Comparison of ENCODE assay signal across 1 cellular context in genomic region chr5:54294097-54294667, GRCh38.
TF ChIP-seq lines count a peak whose summit lies in the region.

No MANE protein-coding gene starts in this region.

TF ChIP-seq in K562, 482 proteins besides CTCF, POLR2A, EP300 and RAD21 (continued from another document and continues in another):
- TF ChIP-seq, protein P1, sequence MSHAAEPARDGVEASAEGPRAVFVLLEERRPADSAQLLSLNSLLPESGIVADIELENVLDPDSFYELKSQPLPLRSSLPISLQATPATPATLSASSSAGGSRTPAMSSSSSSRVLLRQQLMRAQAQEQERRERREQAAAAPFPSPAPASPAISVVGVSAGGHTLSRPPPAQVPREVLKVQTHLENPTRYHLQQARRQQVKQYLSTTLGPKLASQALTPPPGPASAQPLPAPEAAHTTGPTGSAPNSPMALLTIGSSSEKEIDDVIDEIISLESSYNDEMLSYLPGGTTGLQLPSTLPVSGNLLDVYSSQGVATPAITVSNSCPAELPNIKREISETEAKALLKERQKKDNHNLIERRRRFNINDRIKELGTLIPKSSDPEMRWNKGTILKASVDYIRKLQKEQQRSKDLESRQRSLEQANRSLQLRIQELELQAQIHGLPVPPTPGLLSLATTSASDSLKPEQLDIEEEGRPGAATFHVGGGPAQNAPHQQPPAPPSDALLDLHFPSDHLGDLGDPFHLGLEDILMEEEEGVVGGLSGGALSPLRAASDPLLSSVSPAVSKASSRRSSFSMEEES (CRISPR knock-in tag; IDR thresholded peaks at IDR 0.05), result no peak
- no peak for TF ChIP-seq PHTF2 (CRISPR knock-in tag; IDR thresholded peaks at IDR 0.05)
- no peak for TF ChIP-seq SAP30 (IDR thresholded peaks at IDR 0.05; ENCODE audit: borderline replicate concordance, insufficient read depth, low read depth, low read length, poor library complexity, severe bottlenecking)
- peak; percentile 71 for TF ChIP-seq TAL1 (IDR thresholded peaks at IDR 0.05)
- peak; percentile 76 for TF ChIP-seq TCF3 (CRISPR knock-in tag; IDR thresholded peaks at IDR 0.05)
- peak in 1 of 2 experiments; percentile 46; a peak in 1 of 3 replicates for TF ChIP-seq CBX3 (IDR thresholded peaks at IDR 0.05; ENCODE audit: borderline replicate concordance in 1 of 2, low read length in 2 of 2)
- TF ChIP-seq RBM14 (IDR thresholded peaks at IDR 0.05; ENCODE audit: borderline replicate concordance, insufficient read depth, low read depth, low read length), result no peak
- TF ChIP-seq CTBP1 (IDR thresholded peaks at IDR 0.05; ENCODE audit: borderline replicate concordance), result peak; percentile 15; the same call in 1 of the 2 replicates
- TF ChIP-seq ELF2 (CRISPR knock-in tag; IDR thresholded peaks at IDR 0.05), result no peak
- TF ChIP-seq GTF2A2 (tag; IDR thresholded peaks at IDR 0.05), result no peak
- TF ChIP-seq C11orf30 (IDR thresholded peaks at IDR 0.05; ENCODE audit: low read depth), result peak; percentile 73
- TF ChIP-seq JUND (IDR thresholded peaks at IDR 0.05; ENCODE audit: borderline replicate concordance, low read depth, low read length), result 0 out of 2 replicates have a peak, but pooled peaks have one; percentile 8
- TF ChIP-seq JUND (tag; IDR thresholded peaks at IDR 0.05; ENCODE audit: borderline replicate concordance, low read depth, low read length), result no peak
- TF ChIP-seq SOX6 (IDR thresholded peaks at IDR 0.05), result peak; percentile 39
- TF ChIP-seq NCOR1 (IDR thresholded peaks at IDR 0.05), result peak; percentile 68
- TF ChIP-seq RAD51 (IDR thresholded peaks at IDR 0.05; ENCODE audit: borderline replicate concordance, low read depth), result peak; percentile 10; the same call in 1 of the 2 replicates
- 0 out of 2 replicates have a peak, but pooled peaks have one; percentile 27 for TF ChIP-seq ATF7 (IDR thresholded peaks at IDR 0.05)
- TF ChIP-seq ZNF282 (CRISPR knock-in tag; IDR thresholded peaks at IDR 0.05), result no peak
- TF ChIP-seq, protein P2, sequence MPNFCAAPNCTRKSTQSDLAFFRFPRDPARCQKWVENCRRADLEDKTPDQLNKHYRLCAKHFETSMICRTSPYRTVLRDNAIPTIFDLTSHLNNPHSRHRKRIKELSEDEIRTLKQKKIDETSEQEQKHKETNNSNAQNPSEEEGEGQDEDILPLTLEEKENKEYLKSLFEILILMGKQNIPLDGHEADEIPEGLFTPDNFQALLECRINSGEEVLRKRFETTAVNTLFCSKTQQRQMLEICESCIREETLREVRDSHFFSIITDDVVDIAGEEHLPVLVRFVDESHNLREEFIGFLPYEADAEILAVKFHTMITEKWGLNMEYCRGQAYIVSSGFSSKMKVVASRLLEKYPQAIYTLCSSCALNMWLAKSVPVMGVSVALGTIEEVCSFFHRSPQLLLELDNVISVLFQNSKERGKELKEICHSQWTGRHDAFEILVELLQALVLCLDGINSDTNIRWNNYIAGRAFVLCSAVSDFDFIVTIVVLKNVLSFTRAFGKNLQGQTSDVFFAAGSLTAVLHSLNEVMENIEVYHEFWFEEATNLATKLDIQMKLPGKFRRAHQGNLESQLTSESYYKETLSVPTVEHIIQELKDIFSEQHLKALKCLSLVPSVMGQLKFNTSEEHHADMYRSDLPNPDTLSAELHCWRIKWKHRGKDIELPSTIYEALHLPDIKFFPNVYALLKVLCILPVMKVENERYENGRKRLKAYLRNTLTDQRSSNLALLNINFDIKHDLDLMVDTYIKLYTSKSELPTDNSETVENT (CRISPR knock-in tag; IDR thresholded peaks at IDR 0.05), result no peak
- TF ChIP-seq BMI1 (IDR thresholded peaks at IDR 0.05; ENCODE audit: low read length), result no peak
- TF ChIP-seq NR2C1 (IDR thresholded peaks at IDR 0.05), result 0 out of 2 replicates have a peak, but pooled peaks have one; percentile 8
- no peak for TF ChIP-seq NR2C1 (tag; IDR thresholded peaks at IDR 0.05)
- TF ChIP-seq CBX1 (IDR thresholded peaks at IDR 0.05; ENCODE audit: low read depth), result no peak
- no peak for TF ChIP-seq ZNF263 (CRISPR knock-in tag; IDR thresholded peaks at IDR 0.05; ENCODE audit: borderline replicate concordance)
- TF ChIP-seq ZNF695 (CRISPR knock-in tag; IDR thresholded peaks at IDR 0.05), result no peak
- no peak for TF ChIP-seq ETV1 (tag; conservative IDR thresholded peaks at IDR 0.05; ENCODE audit: low read depth)
- 0 out of 2 replicates have a peak, but pooled peaks have one; percentile 25 for TF ChIP-seq LEF1 (IDR thresholded peaks at IDR 0.05)
- TF ChIP-seq ZNF316 (IDR thresholded peaks at IDR 0.05), result peak; percentile 82
- TF ChIP-seq DACH1 (IDR thresholded peaks at IDR 0.05; ENCODE audit: partially characterized antibody), result peak; percentile 66
- TF ChIP-seq, protein P3, sequence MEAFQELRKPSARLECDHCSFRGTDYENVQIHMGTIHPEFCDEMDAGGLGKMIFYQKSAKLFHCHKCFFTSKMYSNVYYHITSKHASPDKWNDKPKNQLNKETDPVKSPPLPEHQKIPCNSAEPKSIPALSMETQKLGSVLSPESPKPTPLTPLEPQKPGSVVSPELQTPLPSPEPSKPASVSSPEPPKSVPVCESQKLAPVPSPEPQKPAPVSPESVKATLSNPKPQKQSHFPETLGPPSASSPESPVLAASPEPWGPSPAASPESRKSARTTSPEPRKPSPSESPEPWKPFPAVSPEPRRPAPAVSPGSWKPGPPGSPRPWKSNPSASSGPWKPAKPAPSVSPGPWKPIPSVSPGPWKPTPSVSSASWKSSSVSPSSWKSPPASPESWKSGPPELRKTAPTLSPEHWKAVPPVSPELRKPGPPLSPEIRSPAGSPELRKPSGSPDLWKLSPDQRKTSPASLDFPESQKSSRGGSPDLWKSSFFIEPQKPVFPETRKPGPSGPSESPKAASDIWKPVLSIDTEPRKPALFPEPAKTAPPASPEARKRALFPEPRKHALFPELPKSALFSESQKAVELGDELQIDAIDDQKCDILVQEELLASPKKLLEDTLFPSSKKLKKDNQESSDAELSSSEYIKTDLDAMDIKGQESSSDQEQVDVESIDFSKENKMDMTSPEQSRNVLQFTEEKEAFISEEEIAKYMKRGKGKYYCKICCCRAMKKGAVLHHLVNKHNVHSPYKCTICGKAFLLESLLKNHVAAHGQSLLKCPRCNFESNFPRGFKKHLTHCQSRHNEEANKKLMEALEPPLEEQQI (IDR thresholded peaks at IDR 0.05), result 0 out of 2 replicates have a peak, but pooled peaks have one; percentile 28
- TF ChIP-seq MTA3 (IDR thresholded peaks at IDR 0.05; ENCODE audit: borderline replicate concordance), result no peak
- TF ChIP-seq CBFA2T2 (conservative IDR thresholded peaks at IDR 0.05), result peak; percentile 58
- no peak for TF ChIP-seq RBM17 (IDR thresholded peaks at IDR 0.05; ENCODE audit: borderline replicate concordance, low read depth, low read length)
- peak; percentile 63; the same call in 1 of the 2 replicates for TF ChIP-seq STAT5A (IDR thresholded peaks at IDR 0.05; ENCODE audit: borderline replicate concordance, low read length)
- 0 out of 2 replicates have a peak, but pooled peaks have one; percentile 18 for TF ChIP-seq HDAC2 (IDR thresholded peaks at IDR 0.05)
- peak; percentile 81 for TF ChIP-seq MYBL2 (IDR thresholded peaks at IDR 0.05; ENCODE audit: low read depth)
- TF ChIP-seq MYBL2 (CRISPR knock-in tag; IDR thresholded peaks at IDR 0.05; ENCODE audit: borderline replicate concordance), result no peak
- TF ChIP-seq ATF1 (CRISPR knock-in tag; IDR thresholded peaks at IDR 0.05), result no peak
- 0 out of 2 replicates have a peak, but pooled peaks have one; percentile 23 for TF ChIP-seq ATF1 (tag; IDR thresholded peaks at IDR 0.05)
- peak; percentile 99 for TF ChIP-seq ZBTB40 (IDR thresholded peaks at IDR 0.05)
- peak; percentile 99 for TF ChIP-seq ZBTB40 (CRISPR knock-in tag; IDR thresholded peaks at IDR 0.05)
- TF ChIP-seq ZNF586 (CRISPR knock-in tag; conservative IDR thresholded peaks at IDR 0.05), result no peak
- no peak for TF ChIP-seq ZSCAN32 (CRISPR knock-in tag; IDR thresholded peaks at IDR 0.05)
- TF ChIP-seq CREM (IDR thresholded peaks at IDR 0.05; ENCODE audit: low read depth), result peak; percentile 27; the same call in 1 of the 2 replicates
- no peak for TF ChIP-seq SRF (CRISPR knock-in tag; IDR thresholded peaks at IDR 0.05)
- TF ChIP-seq, protein P4, sequence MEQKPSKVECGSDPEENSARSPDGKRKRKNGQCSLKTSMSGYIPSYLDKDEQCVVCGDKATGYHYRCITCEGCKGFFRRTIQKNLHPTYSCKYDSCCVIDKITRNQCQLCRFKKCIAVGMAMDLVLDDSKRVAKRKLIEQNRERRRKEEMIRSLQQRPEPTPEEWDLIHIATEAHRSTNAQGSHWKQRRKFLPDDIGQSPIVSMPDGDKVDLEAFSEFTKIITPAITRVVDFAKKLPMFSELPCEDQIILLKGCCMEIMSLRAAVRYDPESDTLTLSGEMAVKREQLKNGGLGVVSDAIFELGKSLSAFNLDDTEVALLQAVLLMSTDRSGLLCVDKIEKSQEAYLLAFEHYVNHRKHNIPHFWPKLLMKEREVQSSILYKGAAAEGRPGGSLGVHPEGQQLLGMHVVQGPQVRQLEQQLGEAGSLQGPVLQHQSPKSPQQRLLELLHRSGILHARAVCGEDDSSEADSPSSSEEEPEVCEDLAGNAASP (IDR thresholded peaks at IDR 0.05), result no peak
- TF ChIP-seq CXXC5 (CRISPR knock-in tag; IDR thresholded peaks at IDR 0.05), result peak; percentile 29
- TF ChIP-seq POLR2B (IDR thresholded peaks at IDR 0.05; ENCODE audit: low read depth, partially characterized antibody), result no peak
- TF ChIP-seq, protein P5, sequence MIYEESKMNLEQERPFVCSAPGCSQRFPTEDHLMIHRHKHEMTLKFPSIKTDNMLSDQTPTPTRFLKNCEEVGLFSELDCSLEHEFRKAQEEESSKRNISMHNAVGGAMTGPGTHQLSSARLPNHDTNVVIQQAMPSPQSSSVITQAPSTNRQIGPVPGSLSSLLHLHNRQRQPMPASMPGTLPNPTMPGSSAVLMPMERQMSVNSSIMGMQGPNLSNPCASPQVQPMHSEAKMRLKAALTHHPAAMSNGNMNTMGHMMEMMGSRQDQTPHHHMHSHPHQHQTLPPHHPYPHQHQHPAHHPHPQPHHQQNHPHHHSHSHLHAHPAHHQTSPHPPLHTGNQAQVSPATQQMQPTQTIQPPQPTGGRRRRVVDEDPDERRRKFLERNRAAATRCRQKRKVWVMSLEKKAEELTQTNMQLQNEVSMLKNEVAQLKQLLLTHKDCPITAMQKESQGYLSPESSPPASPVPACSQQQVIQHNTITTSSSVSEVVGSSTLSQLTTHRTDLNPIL (CRISPR knock-in tag; IDR thresholded peaks at IDR 0.05), result no peak
- TF ChIP-seq CEBPB (tag; IDR thresholded peaks at IDR 0.05), result no peak
- no peak for TF ChIP-seq ETS2 (tag; IDR thresholded peaks at IDR 0.05; ENCODE audit: borderline replicate concordance, poor library complexity, severe bottlenecking)
- TF ChIP-seq HCFC1 (IDR thresholded peaks at IDR 0.05; ENCODE audit: low read depth, low read length), result no peak
- TF ChIP-seq HDAC3 (IDR thresholded peaks at IDR 0.05; ENCODE audit: borderline replicate concordance, partially characterized antibody), result peak; percentile 44
- TF ChIP-seq RBM34 (IDR thresholded peaks at IDR 0.05; ENCODE audit: borderline replicate concordance, insufficient read depth, low read length), result no peak
- TF ChIP-seq ZNF75A (CRISPR knock-in tag; IDR thresholded peaks at IDR 0.05), result peak; percentile 91
- no peak for TF ChIP-seq XRCC3 (IDR thresholded peaks at IDR 0.05)
